25 cellular contexts compared by ENCODE assay signal in genomic region chr5:150346592-150346991, GRCh38. TPM values are rescaled to one million over a fixed set of nuclear protein-coding genes. Genes with fewer than 3 reads are reported as not detected.
"Had no signal": no experiment of that assay in that cellular context is flagged by ENCODE, and none has a peak within 500 bp of the region (broad histone marks: within the 10 kb centered on the region; RNA-seq: fewer than 3 reads in every experiment).

No MANE protein-coding gene starts in this region.

- H3K36me3 Mint-ChIP-seq: immature natural killer cell; naive thymus-derived CD8-positive, alpha-beta T cell had no signal

- H3K9ac ChIP-seq: parathyroid adenoma had no signal

- H3K4me1 ChIP-seq: parathyroid adenoma, uterus had no signal

- FAIRE-seq: endometrium, frontal cortex had no signal

- H3K4me3 ChIP-seq: lower lobe of right lung, smooth muscle cell, thoracic aorta, tibial nerve, upper lobe of left lung, uterus had no signal

- DNase-seq: cortex of kidney; effector memory CD8-positive, alpha-beta T cell; immature natural killer cell; islet precursor cell; left ventricle myocardium superior; lower lobe of right lung; naive thymus-derived CD8-positive, alpha-beta T cell; stimulated activated CD4-positive, alpha-beta T cell treated with anti-CD3 and anti-CD28 coated beads, Interleukin-12 subunit alpha, Interleukin-12 subunit beta, amount 100 ng/mL, for 4 hours; stimulated activated CD4-positive, alpha-beta T cell treated with anti-CD3 and anti-CD28 coated beads, Interleukin-1b, Interleukin-23, amount 100 ng/mL, for 48 hours; stimulated activated CD4-positive, alpha-beta T cell treated with anti-CD3 and anti-CD28 coated beads, Interleukin-4, amount 100 ng/mL, for 1 hour; stimulated activated CD8-positive, alpha-beta memory T cell treated with anti-CD3 and anti-CD28 coated beads, Interleukin-4, amount 100 ng/mL, for 48 hours; stimulated activated naive CD4-positive, alpha-beta T cell treated with Interleukin-2 at 50 U/mL for 16 hours; upper lobe of left lung; uterus had no signal

- H3K27me3 Mint-ChIP-seq: naive thymus-derived CD8-positive, alpha-beta T cell; progenitor cell of endocrine pancreas had no signal

- H3K36me3 ChIP-seq: lower lobe of right lung, thoracic aorta, tibial nerve, upper lobe of left lung, uterus had no signal

- H3K9me3 Mint-ChIP-seq: effector memory CD8-positive, alpha-beta T cell; naive thymus-derived CD8-positive, alpha-beta T cell had no signal

- H3K9me3 ChIP-seq: lower lobe of right lung, thoracic aorta, tibial nerve, upper lobe of left lung, uterus had no signal

- H3K27me3 ChIP-seq: tibial nerve, upper lobe of left lung, uterus had no signal

- H2AFZ ChIP-seq: parathyroid adenoma had no signal

- H3K4me2 ChIP-seq: smooth muscle cell had no signal

- H3K4me3 Mint-ChIP-seq: effector memory CD8-positive, alpha-beta T cell; immature natural killer cell; naive thymus-derived CD8-positive, alpha-beta T cell had no signal

- ATAC-seq: effector memory CD8-positive, alpha-beta T cell; left ventricle myocardium superior; lower lobe of right lung; naive thymus-derived CD8-positive, alpha-beta T cell; sciatic nerve had no signal

- H3K79me2 ChIP-seq: parathyroid adenoma had no signal

- H3K27ac Mint-ChIP-seq: effector memory CD8-positive, alpha-beta T cell; immature natural killer cell; naive thymus-derived CD8-positive, alpha-beta T cell; progenitor cell of endocrine pancreas had no signal

- H3K27ac ChIP-seq: lower lobe of right lung, parathyroid adenoma, thoracic aorta, tibial nerve, upper lobe of left lung, uterus had no signal

RNA-seq across cellular contexts. Expression of gene ARSI, which starts 43.9 kb away (rescaled TPM):
- total RNA-seq: naive thymus-derived CD8-positive, alpha-beta T cell; progenitor cell of endocrine pancreas had no signal
- polyA plus RNA-seq: immature natural killer cell; naive thymus-derived CD8-positive, alpha-beta T cell; neural cell had no signal

RNA-seq across cellular contexts. Expression of gene CAMK2A, which starts 57.0 kb away (rescaled TPM):
- total RNA-seq: dermis microvascular lymphatic vessel endothelial cell; mesenteric fat pad; naive thymus-derived CD8-positive, alpha-beta T cell; progenitor cell of endocrine pancreas had no signal
- polyA plus RNA-seq: immature natural killer cell; naive thymus-derived CD8-positive, alpha-beta T cell had no signal
